ENCODE assay signal across 8 cellular contexts in genomic region chr12:92466391-92467305, GRCh38.
A peak's percentile ranks its signal among the peaks of the same experiment; 100 is the strongest.
DNase-seq lines count a peak whose midpoint lies in the region; ATAC-seq and TF ChIP-seq lines count a peak whose summit lies in the region.

No MANE protein-coding gene starts in this region.

- peak overlapping the region; percentile 34 for H3K27ac Mint-ChIP-seq in stimulated activated naive CD8-positive, alpha-beta T cell treated with anti-CD3 and anti-CD28 coated beads, Interleukin-15, Interleukin-2, amounts not matched to agents 100 ng/mL and 50 ng/mL, for 24 hours
- no peak overlapping the region for H3K27ac Mint-ChIP-seq in stimulated activated naive CD8-positive, alpha-beta T cell treated with anti-CD3 and anti-CD28 coated beads, Interleukin-15, amount 100 ng/mL, for 72 hours
- peak overlapping the region; percentile 94 for H3K27ac Mint-ChIP-seq in WTC11

- no peaks in the 10 kb centered on the region for H4K20me1 ChIP-seq in Karpas-422 (ENCODE audit: insufficient read depth, low read depth, low read length)

- H3K79me2 ChIP-seq in Karpas-422 (ENCODE audit: low read length), result no peaks in the 10 kb centered on the region

- H3K36me3 Mint-ChIP-seq in stimulated activated naive CD8-positive, alpha-beta T cell treated with anti-CD3 and anti-CD28 coated beads, Interleukin-15, Interleukin-2, amounts not matched to agents 100 ng/mL and 50 ng/mL, for 24 hours (ENCODE audit: low read depth), result no peaks in the 10 kb centered on the region
- H3K36me3 Mint-ChIP-seq in WTC11, result no peaks in the 10 kb centered on the region

- no peak overlapping the region for H2AFZ ChIP-seq in Karpas-422 (ENCODE audit: low read length)

- no peak overlapping the region for H3K27ac ChIP-seq in Karpas-422 (ENCODE audit: low read length)

- TF ChIP-seq CTCF in WTC11 (IDR thresholded peaks at IDR 0.05) (no peak), mucosa of descending colon (IDR thresholded peaks at IDR 0.05) (no peak)

- no peaks in the 10 kb centered on the region for H3K9me2 ChIP-seq in Karpas-422 (replicated peaks; ENCODE audit: insufficient read depth, low read length)

- no peaks in the 10 kb centered on the region for H3K27me3 Mint-ChIP-seq in stimulated activated naive CD8-positive, alpha-beta T cell treated with anti-CD3 and anti-CD28 coated beads, Interleukin-15, Interleukin-2, amounts not matched to agents 100 ng/mL and 50 ng/mL, for 24 hours
- H3K27me3 Mint-ChIP-seq in stimulated activated naive CD8-positive, alpha-beta T cell treated with anti-CD3 and anti-CD28 coated beads, Interleukin-15, amount 100 ng/mL, for 72 hours, result no peaks in the 10 kb centered on the region
- H3K27me3 Mint-ChIP-seq in WTC11 (ENCODE audit: low read depth), result no peaks in the 10 kb centered on the region

- H3K27me3 ChIP-seq in MG63 (no peaks in the 10 kb centered on the region), Karpas-422 (ENCODE audit: low read length) (no peaks in the 10 kb centered on the region)

- H3K4me2 ChIP-seq in Karpas-422 (ENCODE audit: low read depth, low read length, poor library complexity, severe bottlenecking), result no peak overlapping the region

- no peak for ATAC-seq in stimulated activated naive CD8-positive, alpha-beta T cell treated with anti-CD3 and anti-CD28 coated beads, Interleukin-15, amount 100 ng/mL, for 72 hours
- ATAC-seq in HG03354 (IDR thresholded peaks at IDR 0.05; ENCODE audit: poor library complexity, severe bottlenecking, unreplicated experiment), result peak; percentile 50
- ATAC-seq in WTC11, result peak; percentile 81
- peak; percentile 70 for ATAC-seq in mucosa of descending colon

- intact Hi-C loops in mucosa of descending colon (cut with DNase I, micrococcal nuclease), result no loop called here

- no peaks in the 10 kb centered on the region for H3K9me3 Mint-ChIP-seq in stimulated activated naive CD8-positive, alpha-beta T cell treated with anti-CD3 and anti-CD28 coated beads, Interleukin-15, Interleukin-2, amounts not matched to agents 100 ng/mL and 50 ng/mL, for 24 hours
- no peaks in the 10 kb centered on the region for H3K9me3 Mint-ChIP-seq in stimulated activated naive CD8-positive, alpha-beta T cell treated with anti-CD3 and anti-CD28 coated beads, Interleukin-15, amount 100 ng/mL, for 72 hours
- no peaks in the 10 kb centered on the region for H3K9me3 Mint-ChIP-seq in WTC11

- no peak overlapping the region for H3K9ac ChIP-seq in Karpas-422 (ENCODE audit: low read length)

- H3K4me3 ChIP-seq in mucosa of descending colon (no peak overlapping the region), MG63 (no peak overlapping the region), Karpas-422 (ENCODE audit: low read length) (no peak overlapping the region)

- H3K4me3 Mint-ChIP-seq in stimulated activated naive CD8-positive, alpha-beta T cell treated with anti-CD3 and anti-CD28 coated beads, Interleukin-15, Interleukin-2, amounts not matched to agents 100 ng/mL and 50 ng/mL, for 24 hours, result peak overlapping the region; percentile 21
- H3K4me3 Mint-ChIP-seq in stimulated activated naive CD8-positive, alpha-beta T cell treated with anti-CD3 and anti-CD28 coated beads, Interleukin-15, amount 100 ng/mL, for 72 hours, result no peak overlapping the region
- peak overlapping the region; percentile 10 for H3K4me3 Mint-ChIP-seq in WTC11

- CTCF ChIA-PET in WTC11 (lab: Charles Lee), result interaction anchor here (1.5 kb wide), 1 partner anchor 1085 kb away, joined by 3 read pairs; no protein-coding TSS in a partner anchor

- POLR2A ChIA-PET in WTC11 (lab: Charles Lee), result interaction anchor here (1.2 kb wide), 1 partner anchor 321 kb away, joined by 6 read pairs; the partner anchor contains the start of gene BTG1

- peaks cover 80% of the 10 kb centered on the region for H3K4me1 Mint-ChIP-seq in stimulated activated naive CD8-positive, alpha-beta T cell treated with anti-CD3 and anti-CD28 coated beads, Interleukin-15, Interleukin-2, amounts not matched to agents 100 ng/mL and 50 ng/mL, for 24 hours (ENCODE audit: low read depth)
- peaks cover 47% of the 10 kb centered on the region for H3K4me1 Mint-ChIP-seq in stimulated activated naive CD8-positive, alpha-beta T cell treated with anti-CD3 and anti-CD28 coated beads, Interleukin-15, amount 100 ng/mL, for 72 hours
- H3K4me1 Mint-ChIP-seq in WTC11, result peaks cover 58% of the 10 kb centered on the region

- H3K4me1 ChIP-seq in mucosa of descending colon (ENCODE audit: low read depth), result peaks cover under 1% of the 10 kb centered on the region
- no peaks in the 10 kb centered on the region for H3K4me1 ChIP-seq in Karpas-422 (ENCODE audit: low read length)

- no peak for DNase-seq in stimulated activated naive CD8-positive, alpha-beta T cell treated with anti-CD3 and anti-CD28 coated beads, Interleukin-15, amount 100 ng/mL, for 72 hours
- DNase-seq in WTC11 (ENCODE audit: low spot score), result peak; percentile 15
- DNase-seq in mucosa of descending colon, result peak in 2 of 3 donors; percentile 34 to 47
- DNase-seq in MG63, result no peak
- no peak for DNase-seq in COLO829 (ENCODE audit: low spot score)
- no peak for DNase-seq in Karpas-422

- no peaks in the 10 kb centered on the region for H3K9me3 ChIP-seq in mucosa of descending colon
- no peaks in the 10 kb centered on the region for H3K9me3 ChIP-seq in MG63
- H3K9me3 ChIP-seq in Karpas-422 (ENCODE audit: low read length), result no peaks in the 10 kb centered on the region

- H3K36me3 ChIP-seq in mucosa of descending colon (ENCODE audit: low read depth) (no peaks in the 10 kb centered on the region), MG63 (no peaks in the 10 kb centered on the region), Karpas-422 (ENCODE audit: insufficient read depth, low read length) (no peaks in the 10 kb centered on the region)

TF ChIP-seq in WTC11, 78 proteins besides CTCF, POLR2A, EP300 and RAD21:
- TF ChIP-seq ZNF121 (CRISPR knock-in tag; IDR thresholded peaks at IDR 0.05) (no peak), ERG (CRISPR knock-in tag; IDR thresholded peaks at IDR 0.05) (no peak), ZNF512 (CRISPR knock-in tag; IDR thresholded peaks at IDR 0.05; ENCODE audit: borderline replicate concordance) (no peak), ZNF281 (CRISPR knock-in tag; IDR thresholded peaks at IDR 0.05) (0 out of 2 replicates have a peak, but pooled peaks have one; percentile 61), ATF2 (CRISPR knock-in tag; IDR thresholded peaks at IDR 0.05; ENCODE audit: borderline replicate concordance, low read depth) (no peak), OVOL2 (CRISPR knock-in tag; IDR thresholded peaks at IDR 0.05; ENCODE audit: borderline replicate concordance) (no peak)

Comparison
In these comparisons a context has a peak if more than half of its experiments do, and no peak if none do; other contexts are left out.
1. H3K27ac Mint-ChIP-seq: peak in stimulated activated naive CD8-positive, alpha-beta T cell treated with anti-CD3 and anti-CD28 coated beads, Interleukin-15, Interleukin-2, amounts not matched to agents 100 ng/mL and 50 ng/mL, for 24 hours (single experiment) and WTC11 (single experiment); none in stimulated activated naive CD8-positive, alpha-beta T cell treated with anti-CD3 and anti-CD28 coated beads, Interleukin-15, amount 100 ng/mL, for 72 hours (0 of 2).
2. H3K4me3 Mint-ChIP-seq: peak in stimulated activated naive CD8-positive, alpha-beta T cell treated with anti-CD3 and anti-CD28 coated beads, Interleukin-15, Interleukin-2, amounts not matched to agents 100 ng/mL and 50 ng/mL, for 24 hours (single experiment) and WTC11 (single experiment); none in stimulated activated naive CD8-positive, alpha-beta T cell treated with anti-CD3 and anti-CD28 coated beads, Interleukin-15, amount 100 ng/mL, for 72 hours (0 of 2).
3. DNase-seq: peak in WTC11 (single experiment) and mucosa of descending colon (2 of 3); none in stimulated activated naive CD8-positive, alpha-beta T cell treated with anti-CD3 and anti-CD28 coated beads, Interleukin-15, amount 100 ng/mL, for 72 hours (0 of 2), MG63 (single experiment), COLO829 (single experiment) and Karpas-422 (single experiment).